Comparison of ENCODE assay signal across 8 cellular contexts in the genomic region with DNA sequence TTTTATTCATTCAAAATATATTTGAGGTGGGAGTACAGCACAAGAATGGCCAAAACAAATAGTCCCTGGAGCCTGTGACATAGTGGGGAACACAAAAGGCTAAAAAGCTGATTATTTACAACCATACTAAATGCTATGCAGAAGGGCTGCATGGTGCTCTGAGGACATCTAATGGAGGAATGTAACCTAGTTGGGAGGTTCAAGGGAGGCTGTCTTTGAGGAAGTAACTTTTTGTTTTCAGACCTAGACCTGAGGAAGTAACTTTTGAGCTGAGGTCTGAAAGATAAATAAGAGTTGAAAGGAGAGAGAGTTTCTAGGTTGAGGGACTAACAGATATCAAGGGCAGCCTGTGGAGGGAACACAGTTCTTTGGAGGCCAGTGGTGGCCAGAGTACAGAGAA. TPM values are rescaled to one million over a fixed set of nuclear protein-coding genes. Genes with fewer than 3 reads are reported as not detected.
DNase-seq lines count a peak whose midpoint lies in the region; ATAC-seq and TF ChIP-seq lines count a peak whose summit lies in the region.

No MANE protein-coding gene starts in this region.

- no peak overlapping the region for H3K27ac ChIP-seq in colonic mucosa

- no peaks in the 10 kb centered on the region for H3K27me3 Mint-ChIP-seq in activated T-cell treated with anti-CD3 and anti-CD28 coated beads, Interleukin-2, amount 50 U/mL, for 4 hours (ENCODE audit: low read depth)

- no peaks in the 10 kb centered on the region for H3K9me3 ChIP-seq in colonic mucosa

- H3K4me3 Mint-ChIP-seq in activated T-cell treated with anti-CD3 and anti-CD28 coated beads, Interleukin-2, amount 50 U/mL, for 4 hours: no peak overlapping the region

- no peaks in the 10 kb centered on the region for H3K9me3 Mint-ChIP-seq in activated T-cell treated with anti-CD3 and anti-CD28 coated beads, Interleukin-2, amount 50 U/mL, for 4 hours

- H3K4me1 Mint-ChIP-seq in activated T-cell treated with anti-CD3 and anti-CD28 coated beads, Interleukin-2, amount 50 U/mL, for 4 hours (ENCODE audit: low read depth): peaks cover 13% of the 10 kb centered on the region

- no peak overlapping the region for H3K4me3 ChIP-seq in colonic mucosa

- peaks cover 11% of the 10 kb centered on the region for H3K4me1 ChIP-seq in colonic mucosa

- peak; percentile 59 to 71 for ATAC-seq in activated T-cell treated with anti-CD3 and anti-CD28 coated beads, Interleukin-2, amount 50 U/mL, for 4 hours
- ATAC-seq in GM19467 (IDR thresholded peaks at IDR 0.05; ENCODE audit: unreplicated experiment): peak; percentile 68
- ATAC-seq in HG03521 (IDR thresholded peaks at IDR 0.05; ENCODE audit: unreplicated experiment): peak; percentile 52

- DNase-seq in activated T-cell treated with anti-CD3 and anti-CD28 coated beads, Interleukin-2, amount 50 U/mL, for 4 hours: peak; percentile 26
- DNase-seq in activated T-cell treated with anti-CD3 and anti-CD28 coated beads, Interleukin-2, amount 50 U/mL, for 1 hour: no peak
- DNase-seq in SIG-M5 (lab: John Stamatoyannopoulos, UW) (peak; percentile 70), colonic mucosa (no peak), medulla oblongata (ENCODE audit: extremely low spot score) (peak; percentile 84)
- DNase-seq in activated effector memory CD4-positive, alpha-beta T cell treated with Interleukin-2 at 50 U/mL for 16 hours: no peak

- no peak overlapping the region for H3K9ac ChIP-seq in colonic mucosa (ENCODE audit: low read depth in 2 of 2, low read length in 2 of 2)

- TF ChIP-seq CTCF in colonic mucosa (IDR thresholded peaks at IDR 0.05): peak; percentile 65

- H3K36me3 Mint-ChIP-seq in activated T-cell treated with anti-CD3 and anti-CD28 coated beads, Interleukin-2, amount 50 U/mL, for 4 hours (ENCODE audit: insufficient read depth): no peaks in the 10 kb centered on the region

- H3K27me3 ChIP-seq in colonic mucosa: no peaks in the 10 kb centered on the region

- intact Hi-C loops in colonic mucosa (cut with DNase I): loop anchor here (5.0 to 10.0 kb wide), 2 partner anchors 95 to 217 kb away; partner anchors contain the start of gene PXYLP1

- H3K36me3 ChIP-seq in colonic mucosa: no peaks in the 10 kb centered on the region

RNA-seq across cellular contexts. Expression of gene RASA2, which starts 34.8 kb away (rescaled TPM):
- 10 to 100 TPM; 31.0 to 37.0 (median 32.4) TPM for total RNA-seq in activated T-cell treated with anti-CD3 and anti-CD28 coated beads, Interleukin-2, amount 50 U/mL, for 4 hours
- 10 to 100 TPM; 12.0 to 18.3 TPM for total RNA-seq in colonic mucosa

Comparison
In these comparisons a context has a peak if more than half of its experiments do, and no peak if none do; other contexts are left out.
1. DNase-seq: peak in activated T-cell treated with anti-CD3 and anti-CD28 coated beads, Interleukin-2, amount 50 U/mL, for 4 hours (single experiment), SIG-M5 (single experiment) and medulla oblongata (single experiment); none in activated T-cell treated with anti-CD3 and anti-CD28 coated beads, Interleukin-2, amount 50 U/mL, for 1 hour (single experiment), colonic mucosa (single experiment) and activated effector memory CD4-positive, alpha-beta T cell treated with Interleukin-2 at 50 U/mL for 16 hours (single experiment).
2. Peak in every context shown above with its lines, with median percentiles within 50 percentile points of each other: ATAC-seq.